ENCODE assay signal across 1 cellular context in the genomic region with DNA sequence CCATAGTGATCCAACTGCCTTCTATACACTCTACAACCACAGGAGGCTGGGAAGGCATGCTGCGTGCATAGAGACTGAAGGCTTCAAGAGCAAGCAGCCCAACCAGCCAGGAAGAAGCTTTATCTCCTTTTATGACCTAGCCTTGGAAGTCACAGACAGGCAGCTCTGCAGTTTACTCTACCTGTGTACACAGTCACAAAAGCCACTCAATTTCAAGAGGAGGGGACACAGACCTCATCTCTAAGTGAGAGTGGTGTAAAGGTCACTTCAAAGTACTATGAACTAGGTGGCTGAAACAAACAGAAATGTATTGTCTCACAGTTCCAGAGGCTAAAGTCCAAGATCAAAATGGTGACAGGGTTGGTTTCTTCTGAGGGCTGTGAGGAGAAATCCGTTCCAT.
TF ChIP-seq lines count a peak whose summit lies in the region.

No MANE protein-coding gene starts in this region.

TF ChIP-seq in HepG2, 621 proteins besides CTCF, POLR2A, EP300 and RAD21 (continued from another document and continues in another):
- TF ChIP-seq, protein P1, sequence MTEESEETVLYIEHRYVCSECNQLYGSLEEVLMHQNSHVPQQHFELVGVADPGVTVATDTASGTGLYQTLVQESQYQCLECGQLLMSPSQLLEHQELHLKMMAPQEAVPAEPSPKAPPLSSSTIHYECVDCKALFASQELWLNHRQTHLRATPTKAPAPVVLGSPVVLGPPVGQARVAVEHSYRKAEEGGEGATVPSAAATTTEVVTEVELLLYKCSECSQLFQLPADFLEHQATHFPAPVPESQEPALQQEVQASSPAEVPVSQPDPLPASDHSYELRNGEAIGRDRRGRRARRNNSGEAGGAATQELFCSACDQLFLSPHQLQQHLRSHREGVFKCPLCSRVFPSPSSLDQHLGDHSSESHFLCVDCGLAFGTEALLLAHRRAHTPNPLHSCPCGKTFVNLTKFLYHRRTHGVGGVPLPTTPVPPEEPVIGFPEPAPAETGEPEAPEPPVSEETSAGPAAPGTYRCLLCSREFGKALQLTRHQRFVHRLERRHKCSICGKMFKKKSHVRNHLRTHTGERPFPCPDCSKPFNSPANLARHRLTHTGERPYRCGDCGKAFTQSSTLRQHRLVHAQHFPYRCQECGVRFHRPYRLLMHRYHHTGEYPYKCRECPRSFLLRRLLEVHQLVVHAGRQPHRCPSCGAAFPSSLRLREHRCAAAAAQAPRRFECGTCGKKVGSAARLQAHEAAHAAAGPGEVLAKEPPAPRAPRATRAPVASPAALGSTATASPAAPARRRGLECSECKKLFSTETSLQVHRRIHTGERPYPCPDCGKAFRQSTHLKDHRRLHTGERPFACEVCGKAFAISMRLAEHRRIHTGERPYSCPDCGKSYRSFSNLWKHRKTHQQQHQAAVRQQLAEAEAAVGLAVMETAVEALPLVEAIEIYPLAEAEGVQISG (CRISPR knock-in tag; IDR thresholded peaks at IDR 0.05) = no peak
- no peak for TF ChIP-seq ZNF703 (CRISPR knock-in tag; IDR thresholded peaks at IDR 0.05; ENCODE audit: borderline replicate concordance)
- no peak for TF ChIP-seq ZFP1 (CRISPR knock-in tag; IDR thresholded peaks at IDR 0.05)
- no peak for TF ChIP-seq ATF7-NPFF (CRISPR knock-in tag; IDR thresholded peaks at IDR 0.05; ENCODE audit: low read depth)
- TF ChIP-seq FOSL1 (CRISPR knock-in tag; IDR thresholded peaks at IDR 0.05; ENCODE audit: borderline replicate concordance) = no peak
- no peak for TF ChIP-seq TGIF2 (CRISPR knock-in tag; IDR thresholded peaks at IDR 0.05)
- TF ChIP-seq PRMT3 (CRISPR knock-in tag; IDR thresholded peaks at IDR 0.05; ENCODE audit: borderline replicate concordance, low read depth) = no peak
- no peak for TF ChIP-seq RBM22 (optimal IDR thresholded peaks at IDR 0.05; ENCODE audit: low read length)
- TF ChIP-seq, protein P2, sequence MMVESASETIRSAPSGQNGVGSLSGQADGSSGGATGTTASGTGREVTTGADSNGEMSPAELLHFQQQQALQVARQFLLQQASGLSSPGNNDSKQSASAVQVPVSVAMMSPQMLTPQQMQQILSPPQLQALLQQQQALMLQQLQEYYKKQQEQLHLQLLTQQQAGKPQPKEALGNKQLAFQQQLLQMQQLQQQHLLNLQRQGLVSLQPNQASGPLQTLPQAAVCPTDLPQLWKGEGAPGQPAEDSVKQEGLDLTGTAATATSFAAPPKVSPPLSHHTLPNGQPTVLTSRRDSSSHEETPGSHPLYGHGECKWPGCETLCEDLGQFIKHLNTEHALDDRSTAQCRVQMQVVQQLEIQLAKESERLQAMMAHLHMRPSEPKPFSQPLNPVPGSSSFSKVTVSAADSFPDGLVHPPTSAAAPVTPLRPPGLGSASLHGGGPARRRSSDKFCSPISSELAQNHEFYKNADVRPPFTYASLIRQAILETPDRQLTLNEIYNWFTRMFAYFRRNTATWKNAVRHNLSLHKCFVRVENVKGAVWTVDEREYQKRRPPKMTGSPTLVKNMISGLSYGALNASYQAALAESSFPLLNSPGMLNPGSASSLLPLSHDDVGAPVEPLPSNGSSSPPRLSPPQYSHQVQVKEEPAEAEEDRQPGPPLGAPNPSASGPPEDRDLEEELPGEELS (CRISPR knock-in tag; IDR thresholded peaks at IDR 0.05) = peak; percentile 18; the same call in 1 of the 2 replicates
- no peak for TF ChIP-seq CBX5 (CRISPR knock-in tag; IDR thresholded peaks at IDR 0.05; ENCODE audit: borderline replicate concordance)
- TF ChIP-seq TAF1 (CRISPR knock-in tag; IDR thresholded peaks at IDR 0.05) = no peak
- TF ChIP-seq, protein P3, sequence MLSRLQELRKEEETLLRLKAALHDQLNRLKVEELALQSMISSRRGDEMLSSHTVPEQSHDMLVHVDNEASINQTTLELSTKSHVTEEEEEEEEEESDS (CRISPR knock-in tag; IDR thresholded peaks at IDR 0.05; ENCODE audit: borderline replicate concordance) = no peak
- no peak for TF ChIP-seq ZNF44 (CRISPR knock-in tag; IDR thresholded peaks at IDR 0.05)
- TF ChIP-seq TP53 (CRISPR knock-in tag; conservative IDR thresholded peaks at IDR 0.05) = no peak
- TF ChIP-seq, protein P4, sequence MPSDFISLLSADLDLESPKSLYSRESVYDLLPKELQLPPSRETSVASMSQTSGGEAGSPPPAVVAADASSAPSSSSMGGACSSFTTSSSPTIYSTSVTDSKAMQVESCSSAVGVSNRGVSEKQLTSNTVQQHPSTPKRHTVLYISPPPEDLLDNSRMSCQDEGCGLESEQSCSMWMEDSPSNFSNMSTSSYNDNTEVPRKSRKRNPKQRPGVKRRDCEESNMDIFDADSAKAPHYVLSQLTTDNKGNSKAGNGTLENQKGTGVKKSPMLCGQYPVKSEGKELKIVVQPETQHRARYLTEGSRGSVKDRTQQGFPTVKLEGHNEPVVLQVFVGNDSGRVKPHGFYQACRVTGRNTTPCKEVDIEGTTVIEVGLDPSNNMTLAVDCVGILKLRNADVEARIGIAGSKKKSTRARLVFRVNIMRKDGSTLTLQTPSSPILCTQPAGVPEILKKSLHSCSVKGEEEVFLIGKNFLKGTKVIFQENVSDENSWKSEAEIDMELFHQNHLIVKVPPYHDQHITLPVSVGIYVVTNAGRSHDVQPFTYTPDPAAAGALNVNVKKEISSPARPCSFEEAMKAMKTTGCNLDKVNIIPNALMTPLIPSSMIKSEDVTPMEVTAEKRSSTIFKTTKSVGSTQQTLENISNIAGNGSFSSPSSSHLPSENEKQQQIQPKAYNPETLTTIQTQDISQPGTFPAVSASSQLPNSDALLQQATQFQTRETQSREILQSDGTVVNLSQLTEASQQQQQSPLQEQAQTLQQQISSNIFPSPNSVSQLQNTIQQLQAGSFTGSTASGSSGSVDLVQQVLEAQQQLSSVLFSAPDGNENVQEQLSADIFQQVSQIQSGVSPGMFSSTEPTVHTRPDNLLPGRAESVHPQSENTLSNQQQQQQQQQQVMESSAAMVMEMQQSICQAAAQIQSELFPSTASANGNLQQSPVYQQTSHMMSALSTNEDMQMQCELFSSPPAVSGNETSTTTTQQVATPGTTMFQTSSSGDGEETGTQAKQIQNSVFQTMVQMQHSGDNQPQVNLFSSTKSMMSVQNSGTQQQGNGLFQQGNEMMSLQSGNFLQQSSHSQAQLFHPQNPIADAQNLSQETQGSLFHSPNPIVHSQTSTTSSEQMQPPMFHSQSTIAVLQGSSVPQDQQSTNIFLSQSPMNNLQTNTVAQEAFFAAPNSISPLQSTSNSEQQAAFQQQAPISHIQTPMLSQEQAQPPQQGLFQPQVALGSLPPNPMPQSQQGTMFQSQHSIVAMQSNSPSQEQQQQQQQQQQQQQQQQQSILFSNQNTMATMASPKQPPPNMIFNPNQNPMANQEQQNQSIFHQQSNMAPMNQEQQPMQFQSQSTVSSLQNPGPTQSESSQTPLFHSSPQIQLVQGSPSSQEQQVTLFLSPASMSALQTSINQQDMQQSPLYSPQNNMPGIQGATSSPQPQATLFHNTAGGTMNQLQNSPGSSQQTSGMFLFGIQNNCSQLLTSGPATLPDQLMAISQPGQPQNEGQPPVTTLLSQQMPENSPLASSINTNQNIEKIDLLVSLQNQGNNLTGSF (CRISPR knock-in tag; IDR thresholded peaks at IDR 0.05) = no peak
- no peak for TF ChIP-seq KDM1A (CRISPR knock-in tag; IDR thresholded peaks at IDR 0.05)
- no peak for TF ChIP-seq ZNF235 (CRISPR knock-in tag; IDR thresholded peaks at IDR 0.05; ENCODE audit: borderline replicate concordance)
- peak; percentile 45; the same call in 1 of the 2 replicates for TF ChIP-seq GATAD2A (CRISPR knock-in tag; IDR thresholded peaks at IDR 0.05)
- TF ChIP-seq ATF1 (CRISPR knock-in tag; IDR thresholded peaks at IDR 0.05) = no peak
- TF ChIP-seq ATM (IDR thresholded peaks at IDR 0.05; ENCODE audit: borderline replicate concordance) = no peak
- no peak for TF ChIP-seq MEIS1 (CRISPR knock-in tag; IDR thresholded peaks at IDR 0.05; ENCODE audit: borderline replicate concordance)
- TF ChIP-seq ZSCAN20 (CRISPR knock-in tag; IDR thresholded peaks at IDR 0.05; ENCODE audit: borderline replicate concordance) = no peak
- TF ChIP-seq, protein P5, sequence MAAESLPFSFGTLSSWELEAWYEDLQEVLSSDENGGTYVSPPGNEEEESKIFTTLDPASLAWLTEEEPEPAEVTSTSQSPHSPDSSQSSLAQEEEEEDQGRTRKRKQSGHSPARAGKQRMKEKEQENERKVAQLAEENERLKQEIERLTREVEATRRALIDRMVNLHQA (CRISPR knock-in tag; IDR thresholded peaks at IDR 0.05) = no peak
- TF ChIP-seq POLR2G (IDR thresholded peaks at IDR 0.05; ENCODE audit: low read depth, low read length) = no peak
- TF ChIP-seq HMG20A (CRISPR knock-in tag; IDR thresholded peaks at IDR 0.05; ENCODE audit: borderline replicate concordance) = 0 out of 2 replicates have a peak, but pooled peaks have one; percentile 24
- TF ChIP-seq RARA (CRISPR knock-in tag; IDR thresholded peaks at IDR 0.05) = peak; percentile 59
- TF ChIP-seq NFYB (CRISPR knock-in tag; IDR thresholded peaks at IDR 0.05) = no peak
- TF ChIP-seq, protein P6, sequence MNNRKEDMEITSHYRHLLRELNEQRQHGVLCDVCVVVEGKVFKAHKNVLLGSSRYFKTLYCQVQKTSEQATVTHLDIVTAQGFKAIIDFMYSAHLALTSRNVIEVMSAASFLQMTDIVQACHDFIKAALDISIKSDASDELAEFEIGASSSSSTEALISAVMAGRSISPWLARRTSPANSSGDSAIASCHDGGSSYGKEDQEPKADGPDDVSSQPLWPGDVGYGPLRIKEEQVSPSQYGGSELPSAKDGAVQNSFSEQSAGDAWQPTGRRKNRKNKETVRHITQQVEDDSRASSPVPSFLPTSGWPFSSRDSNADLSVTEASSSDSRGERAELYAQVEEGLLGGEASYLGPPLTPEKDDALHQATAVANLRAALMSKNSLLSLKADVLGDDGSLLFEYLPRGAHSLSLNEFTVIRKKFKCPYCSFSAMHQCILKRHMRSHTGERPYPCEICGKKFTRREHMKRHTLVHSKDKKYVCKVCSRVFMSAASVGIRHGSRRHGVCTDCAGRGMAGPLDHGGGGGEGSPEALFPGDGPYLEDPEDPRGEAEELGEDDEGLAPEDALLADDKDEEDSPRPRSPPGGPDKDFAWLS (CRISPR knock-in tag; IDR thresholded peaks at IDR 0.05; ENCODE audit: borderline replicate concordance) = no peak
- TF ChIP-seq, protein P7, sequence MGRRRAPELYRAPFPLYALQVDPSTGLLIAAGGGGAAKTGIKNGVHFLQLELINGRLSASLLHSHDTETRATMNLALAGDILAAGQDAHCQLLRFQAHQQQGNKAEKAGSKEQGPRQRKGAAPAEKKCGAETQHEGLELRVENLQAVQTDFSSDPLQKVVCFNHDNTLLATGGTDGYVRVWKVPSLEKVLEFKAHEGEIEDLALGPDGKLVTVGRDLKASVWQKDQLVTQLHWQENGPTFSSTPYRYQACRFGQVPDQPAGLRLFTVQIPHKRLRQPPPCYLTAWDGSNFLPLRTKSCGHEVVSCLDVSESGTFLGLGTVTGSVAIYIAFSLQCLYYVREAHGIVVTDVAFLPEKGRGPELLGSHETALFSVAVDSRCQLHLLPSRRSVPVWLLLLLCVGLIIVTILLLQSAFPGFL (CRISPR knock-in tag; IDR thresholded peaks at IDR 0.05) = no peak
- TF ChIP-seq HNF4A (CRISPR knock-in tag; IDR thresholded peaks at IDR 0.05) = peak; percentile 84
- TF ChIP-seq ZNF644 (CRISPR knock-in tag; IDR thresholded peaks at IDR 0.05; ENCODE audit: low read depth) = no peak
- TF ChIP-seq, protein P8, sequence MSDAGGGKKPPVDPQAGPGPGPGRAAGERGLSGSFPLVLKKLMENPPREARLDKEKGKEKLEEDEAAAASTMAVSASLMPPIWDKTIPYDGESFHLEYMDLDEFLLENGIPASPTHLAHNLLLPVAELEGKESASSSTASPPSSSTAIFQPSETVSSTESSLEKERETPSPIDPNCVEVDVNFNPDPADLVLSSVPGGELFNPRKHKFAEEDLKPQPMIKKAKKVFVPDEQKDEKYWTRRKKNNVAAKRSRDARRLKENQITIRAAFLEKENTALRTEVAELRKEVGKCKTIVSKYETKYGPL (CRISPR knock-in tag; IDR thresholded peaks at IDR 0.05) = no peak
- TF ChIP-seq ZNF224 (CRISPR knock-in tag; IDR thresholded peaks at IDR 0.05) = no peak
- TF ChIP-seq, protein P9, sequence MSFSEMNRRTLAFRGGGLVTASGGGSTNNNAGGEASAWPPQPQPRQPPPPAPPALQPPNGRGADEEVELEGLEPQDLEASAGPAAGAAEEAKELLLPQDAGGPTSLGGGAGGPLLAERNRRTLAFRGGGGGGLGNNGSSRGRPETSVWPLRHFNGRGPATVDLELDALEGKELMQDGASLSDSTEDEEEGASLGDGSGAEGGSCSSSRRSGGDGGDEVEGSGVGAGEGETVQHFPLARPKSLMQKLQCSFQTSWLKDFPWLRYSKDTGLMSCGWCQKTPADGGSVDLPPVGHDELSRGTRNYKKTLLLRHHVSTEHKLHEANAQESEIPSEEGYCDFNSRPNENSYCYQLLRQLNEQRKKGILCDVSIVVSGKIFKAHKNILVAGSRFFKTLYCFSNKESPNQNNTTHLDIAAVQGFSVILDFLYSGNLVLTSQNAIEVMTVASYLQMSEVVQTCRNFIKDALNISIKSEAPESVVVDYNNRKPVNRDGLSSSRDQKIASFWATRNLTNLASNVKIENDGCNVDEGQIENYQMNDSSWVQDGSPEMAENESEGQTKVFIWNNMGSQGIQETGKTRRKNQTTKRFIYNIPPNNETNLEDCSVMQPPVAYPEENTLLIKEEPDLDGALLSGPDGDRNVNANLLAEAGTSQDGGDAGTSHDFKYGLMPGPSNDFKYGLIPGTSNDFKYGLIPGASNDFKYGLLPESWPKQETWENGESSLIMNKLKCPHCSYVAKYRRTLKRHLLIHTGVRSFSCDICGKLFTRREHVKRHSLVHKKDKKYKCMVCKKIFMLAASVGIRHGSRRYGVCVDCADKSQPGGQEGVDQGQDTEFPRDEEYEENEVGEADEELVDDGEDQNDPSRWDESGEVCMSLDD (CRISPR knock-in tag; IDR thresholded peaks at IDR 0.05; ENCODE audit: borderline replicate concordance) = no peak
- TF ChIP-seq PHF20 (CRISPR knock-in tag; IDR thresholded peaks at IDR 0.05) = no peak
- TF ChIP-seq, protein P10, sequence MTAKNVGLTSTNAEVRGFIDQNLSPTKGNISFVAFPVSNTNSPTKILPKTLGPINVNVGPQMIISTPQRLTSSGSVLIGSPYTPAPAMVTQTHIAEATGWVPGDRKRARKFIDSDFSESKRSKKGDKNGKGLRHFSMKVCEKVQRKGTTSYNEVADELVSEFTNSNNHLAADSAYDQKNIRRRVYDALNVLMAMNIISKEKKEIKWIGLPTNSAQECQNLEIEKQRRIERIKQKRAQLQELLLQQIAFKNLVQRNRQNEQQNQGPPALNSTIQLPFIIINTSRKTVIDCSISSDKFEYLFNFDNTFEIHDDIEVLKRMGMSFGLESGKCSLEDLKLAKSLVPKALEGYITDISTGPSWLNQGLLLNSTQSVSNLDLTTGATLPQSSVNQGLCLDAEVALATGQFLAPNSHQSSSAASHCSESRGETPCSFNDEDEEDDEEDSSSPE (CRISPR knock-in tag; IDR thresholded peaks at IDR 0.05) = no peak
- TF ChIP-seq ZNF329 (CRISPR knock-in tag; IDR thresholded peaks at IDR 0.05; ENCODE audit: low read depth) = no peak
- no peak for TF ChIP-seq ZNF331 (CRISPR knock-in tag; IDR thresholded peaks at IDR 0.05)
